In the genomic region with DNA sequence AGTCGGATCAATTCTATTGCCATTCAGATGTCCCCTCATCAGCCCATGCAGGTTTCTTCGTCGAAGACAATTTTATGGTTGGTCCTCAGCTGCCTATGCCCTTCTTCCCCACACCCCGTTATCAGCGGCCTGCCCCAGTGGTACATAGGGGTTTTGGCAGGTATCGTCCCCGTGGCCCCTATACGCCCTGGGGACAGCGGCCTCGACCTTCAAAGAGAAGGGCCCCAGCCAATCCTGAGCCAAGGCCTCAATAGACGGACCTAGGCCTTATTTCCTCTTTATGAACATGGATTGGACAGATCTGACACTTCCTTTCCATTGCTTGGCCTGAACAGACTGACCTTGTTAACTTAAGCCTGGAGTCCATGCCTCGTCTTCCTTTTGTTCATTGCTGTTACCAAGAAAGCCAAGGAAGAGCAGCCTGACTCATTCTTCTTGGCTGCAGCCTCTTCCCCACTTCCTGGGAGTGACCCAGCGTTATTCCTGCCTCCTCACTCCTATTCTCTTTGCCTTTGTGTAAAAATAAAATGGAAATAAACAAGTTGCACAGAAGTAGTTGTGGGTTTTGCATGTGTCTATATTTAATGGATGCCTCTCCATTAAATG, we compare ENCODE assay signal across 10 cellular contexts.
DNase-seq lines count a peak whose midpoint lies in the region; ATAC-seq and TF ChIP-seq lines count a peak whose summit lies in the region.
"Had no signal": no experiment of that assay in that cellular context is flagged by ENCODE, and none has a peak within 500 bp of the region (broad histone marks: within the 10 kb centered on the region; RNA-seq: fewer than 3 reads in every experiment).

No MANE protein-coding gene starts in this region.

- ATAC-seq in RWPE2 (ENCODE audit: low read depth) (peak; percentile 96), sciatic nerve (peak; percentile 64)

- no peaks in the 10 kb centered on the region for H3K36me3 ChIP-seq in RWPE2 (ENCODE audit: low read depth)

- intact Hi-C loops in activated CD4-positive, alpha-beta T cell treated with anti-CD3 and anti-CD28 coated beads, Interleukin-2, amount 10 ng/mL, durations not matched to agents 24 days and 14 days (cut with micrococcal nuclease): loop anchor here (5.0 kb wide), 1 partner anchor 71 kb away; no protein-coding TSS in a partner anchor
- intact Hi-C loops in sciatic nerve (cut with DNase I): no loop called here

- H3K9me3 Mint-ChIP-seq in activated CD4-positive, alpha-beta T cell treated with anti-CD3 and anti-CD28 coated beads, Interleukin-2, amount 10 ng/mL, durations not matched to agents 24 days and 14 days: peaks cover 8% of the 10 kb centered on the region

- peak overlapping the region; percentile 12 for H3K4me3 Mint-ChIP-seq in activated CD4-positive, alpha-beta T cell treated with anti-CD3 and anti-CD28 coated beads, Interleukin-2, amount 10 ng/mL, durations not matched to agents 24 days and 14 days

- H3K4me3 ChIP-seq in RWPE2 (ENCODE audit: severe bottlenecking) (no peak overlapping the region), epithelial cell of proximal tubule (ENCODE audit: low read depth, low read length) (no peak overlapping the region)

- H3K27ac ChIP-seq in RWPE2 (ENCODE audit: poor library complexity, severe bottlenecking): peak overlapping the region; percentile 90

- TF ChIP-seq CTCF in RWPE2 (IDR thresholded peaks at IDR 0.05; ENCODE audit: poor library complexity, severe bottlenecking) (no peak), epithelial cell of proximal tubule (conservative IDR thresholded peaks at IDR 0.05; ENCODE audit: low read depth, low read length) (no peak)

- no peaks in the 10 kb centered on the region for H3K27me3 ChIP-seq in RWPE2 (ENCODE audit: insufficient read depth, poor library complexity, severe bottlenecking)

- H3K4me1 ChIP-seq in RWPE2 (ENCODE audit: insufficient read depth, poor library complexity, severe bottlenecking): peaks cover 27% of the 10 kb centered on the region

- H3K4me1 Mint-ChIP-seq in activated CD4-positive, alpha-beta T cell treated with anti-CD3 and anti-CD28 coated beads, Interleukin-2, amount 10 ng/mL, durations not matched to agents 24 days and 14 days: peaks cover 35% of the 10 kb centered on the region

- no peaks in the 10 kb centered on the region for H3K27me3 Mint-ChIP-seq in activated CD4-positive, alpha-beta T cell treated with anti-CD3 and anti-CD28 coated beads, Interleukin-2, amount 10 ng/mL, durations not matched to agents 24 days and 14 days
- H3K27me3 Mint-ChIP-seq: progenitor cell of endocrine pancreas had no signal

- H3K36me3 Mint-ChIP-seq in activated CD4-positive, alpha-beta T cell treated with anti-CD3 and anti-CD28 coated beads, Interleukin-2, amount 10 ng/mL, durations not matched to agents 24 days and 14 days (ENCODE audit: low read depth): peaks cover 67% of the 10 kb centered on the region

- H3K27ac Mint-ChIP-seq in activated CD4-positive, alpha-beta T cell treated with anti-CD3 and anti-CD28 coated beads, Interleukin-2, amount 10 ng/mL, durations not matched to agents 24 days and 14 days: peak overlapping the region; percentile 52
- H3K27ac Mint-ChIP-seq: progenitor cell of endocrine pancreas had no signal

- H3K9me3 ChIP-seq in RWPE2 (ENCODE audit: severe bottlenecking): no peaks in the 10 kb centered on the region

- DNase-seq in activated CD4-positive, alpha-beta T cell treated with anti-CD3 and anti-CD28 coated beads, Interleukin-2, amount 10 ng/mL, durations not matched to agents 24 days and 14 days: no peak
- no peak for DNase-seq in activated CD4-positive, alpha-beta T cell treated with anti-CD3 and anti-CD28 coated beads, Interleukin-2, amount 50 U/mL, for 1 hour
- no peak for DNase-seq in RWPE2 (ENCODE audit: low spot score)
- DNase-seq in epithelial cell of proximal tubule (ENCODE audit: low read depth): peak; percentile 32
- DNase-seq in sciatic nerve (ENCODE audit: low spot score): no peak
- DNase-seq in NK-92 (lab: John Stamatoyannopoulos, UW; ENCODE audit: unreplicated experiment): no peak
- DNase-seq in stimulated activated CD4-positive, alpha-beta T cell treated with anti-CD3 and anti-CD28 coated beads, Interleukin-4, amount 100 ng/mL, for 1 hour: no peak
- DNase-seq in activated CD8-positive, alpha-beta memory T cell treated with anti-CD3 and anti-CD28 coated beads, Interleukin-2, amount 50 U/mL, for 48 hours: no peak
- DNase-seq: AML-193 had no signal
